ENCODE assay signal across 20 cellular contexts in genomic region chr6:122389704-122390103, GRCh38. TPM values are rescaled to one million over a fixed set of nuclear protein-coding genes. Genes with fewer than 3 reads are reported as not detected.
DNase-seq lines count a peak whose midpoint lies in the region; FAIRE-seq and TF ChIP-seq lines count a peak whose summit lies in the region.
"Had no signal": no experiment of that assay in that cellular context is flagged by ENCODE, and none has a peak within 500 bp of the region (broad histone marks: within the 10 kb centered on the region; RNA-seq: fewer than 3 reads in every experiment).

No MANE protein-coding gene starts in this region.

- peaks cover 6% of the 10 kb centered on the region for H3K4me1 ChIP-seq in stomach smooth muscle (ENCODE audit: control insufficient read depth, insufficient read depth, low read length)
- H3K4me1 ChIP-seq: upper lobe of right lung had no signal

- DNase-seq in SHP77 (lab: John Stamatoyannopoulos, UW), result peak; percentile 8 to 11
- DNase-seq in SHP77 treated with DMSO at 0.1 percent for 48 hours (lab: John Stamatoyannopoulos, UW), result no peak
- DNase-seq in NCI-H2081 (lab: John Stamatoyannopoulos, UW), result peak; percentile 46 to 79
- peak; percentile 8 to 14 for DNase-seq in cardiac fibroblast (ENCODE audit: low read depth in 2 of 2)
- DNase-seq in frontal cortex (ENCODE audit: low spot score in 2 of 2), result no peak
- no peak for DNase-seq in glomerular visceral epithelial cell (ENCODE audit: extremely low spot score)
- no peak for DNase-seq in HPDE6-E6E7 (ENCODE audit: extremely low spot score)
- DNase-seq: activated CD4-positive, alpha-beta T cell treated with anti-CD3 and anti-CD28 coated beads, Interleukin-2, amount 10 ng/mL, durations not matched to agents 24 days and 14 days; activated CD8-positive, alpha-beta memory T cell treated with anti-CD3 and anti-CD28 coated beads, Interleukin-2, amount 50 U/mL, for 48 hours; activated gamma-delta T cell; CD4-positive, CD25-positive, alpha-beta regulatory T cell; central memory CD4-positive, alpha-beta T cell; head of caudate nucleus; immature natural killer cell; ovary; stimulated activated CD4-positive, alpha-beta T cell treated with anti-CD3 and anti-CD28 coated beads, Interleukin-2, amount 100 ng/mL, for 24 hours; stomach; upper lobe of right lung had no signal

- H3K4me3 ChIP-seq in cardiac fibroblast (replicated peaks in 1 of 2; ENCODE audit: low read depth in 2 of 2, low read length in 2 of 2) (no peak overlapping the region), stomach smooth muscle (ENCODE audit: low read length in 2 of 2) (no peak overlapping the region)
- H3K4me3 ChIP-seq: ovary, stomach, upper lobe of right lung had no signal

- peak overlapping the region; percentile 32 for H3K27ac ChIP-seq in stomach smooth muscle (ENCODE audit: low read length)
- H3K27ac ChIP-seq: ovary, stomach, upper lobe of right lung had no signal

- H3K27me3 ChIP-seq in stomach smooth muscle (ENCODE audit: control insufficient read depth in 1 of 2, insufficient read depth in 2 of 2, low read length in 2 of 2), result no peaks in the 10 kb centered on the region
- H3K27me3 ChIP-seq: ovary, stomach, upper lobe of right lung had no signal

- H3K9ac ChIP-seq in stomach smooth muscle (ENCODE audit: low read length in 2 of 2), result peak overlapping the region in 1 of 2 donors; percentile 44

- H3K36me3 ChIP-seq in stomach smooth muscle (ENCODE audit: control insufficient read depth in 2 of 2, insufficient read depth in 2 of 2, low read length in 2 of 2), result no peaks in the 10 kb centered on the region
- H3K36me3 ChIP-seq: ovary, stomach, upper lobe of right lung had no signal

- TF ChIP-seq CTCF in cardiac fibroblast (IDR thresholded peaks at IDR 0.05; ENCODE audit: low read depth, low read length), result no peak

- FAIRE-seq in frontal cortex (lab: Jason Lieb, UNC), result no peak
- FAIRE-seq: RCC 7860 had no signal

- H3K9me3 ChIP-seq in stomach smooth muscle (ENCODE audit: control insufficient read depth in 2 of 2, low read length in 2 of 2), result no peaks in the 10 kb centered on the region
- H3K9me3 ChIP-seq: ovary, stomach, upper lobe of right lung had no signal

RNA-seq across cellular contexts. Expression of gene HSF2, which starts 9.7 kb away (rescaled TPM):
- total RNA-seq in frontal cortex, result 130 TPM

Comparison
In these comparisons a context has a peak if more than half of its experiments do, and no peak if none do; other contexts are left out.
1. DNase-seq: peak in SHP77 (2 of 2), NCI-H2081 (2 of 2) and cardiac fibroblast (2 of 2); none in SHP77 treated with DMSO at 0.1 percent for 48 hours (single experiment), frontal cortex (0 of 2), glomerular visceral epithelial cell (single experiment) and HPDE6-E6E7 (single experiment).